ENCODE assay signal across 12 cellular contexts in genomic region chr12:1083086-1083887, GRCh38.
DNase-seq lines count a peak whose midpoint lies in the region; ATAC-seq lines count a peak whose summit lies in the region.
"Had no signal": no experiment of that assay in that cellular context is flagged by ENCODE, and none has a peak within 500 bp of the region (broad histone marks: within the 10 kb centered on the region; RNA-seq: fewer than 3 reads in every experiment).

No MANE protein-coding gene starts in this region.

- no peaks in the 10 kb centered on the region for H3K4me1 ChIP-seq in CD4-positive, CD25-positive, alpha-beta regulatory T cell (ENCODE audit: control insufficient read depth, insufficient read depth, low read length, poor library complexity, severe bottlenecking)
- H3K4me1 ChIP-seq in NT2/D1 (ENCODE audit: insufficient read depth, insufficient read length): peaks cover 5% of the 10 kb centered on the region
- H3K4me1 ChIP-seq: upper lobe of left lung had no signal

- H3K27me3 ChIP-seq in CD4-positive, CD25-positive, alpha-beta regulatory T cell (ENCODE audit: control insufficient read depth, insufficient read depth, low read length): no peaks in the 10 kb centered on the region
- no peaks in the 10 kb centered on the region for H3K27me3 ChIP-seq in NT2/D1 (ENCODE audit: insufficient read depth, insufficient read length)
- H3K27me3 ChIP-seq: upper lobe of left lung had no signal

- H3K27me3 Mint-ChIP-seq in CD4-positive, CD25-positive, alpha-beta regulatory T cell: no peaks in the 10 kb centered on the region

- H3K36me3 ChIP-seq in CD4-positive, CD25-positive, alpha-beta regulatory T cell (ENCODE audit: control insufficient read depth, insufficient read depth, low read length): no peaks in the 10 kb centered on the region
- peaks cover 7% of the 10 kb centered on the region for H3K36me3 ChIP-seq in NT2/D1 (ENCODE audit: insufficient read depth, insufficient read length, low read length)
- H3K36me3 ChIP-seq: upper lobe of left lung had no signal

- H3K4me3 Mint-ChIP-seq in CD4-positive, CD25-positive, alpha-beta regulatory T cell: no peak overlapping the region
- H3K4me3 Mint-ChIP-seq: activated naive CD4-positive, alpha-beta T cell treated with anti-CD3 and anti-CD28 coated beads for 36 hours had no signal

- no peak for DNase-seq in CD4-positive, CD25-positive, alpha-beta regulatory T cell
- peak; percentile 62 for DNase-seq in NT2/D1 (ENCODE audit: low read depth, low spot score)
- peak; percentile 42 for DNase-seq in fibroblast of peridontal ligament (ENCODE audit: extremely low read depth)
- DNase-seq in nucleus accumbens (lab: John Stamatoyannopoulos, UW): peak in 30 of 56 donors; percentile 2 to 58 (median 22)
- no peak for DNase-seq in SW 1271 (lab: John Stamatoyannopoulos, UW)
- DNase-seq in activated naive CD4-positive, alpha-beta T cell treated with anti-CD3 and anti-CD28 coated beads, Interleukin-2, amount 50 U/mL, for 16 hours: no peak
- DNase-seq in activated naive CD4-positive, alpha-beta T cell (lab: John Stamatoyannopoulos, UW): no peak
- DNase-seq: activated naive CD4-positive, alpha-beta T cell treated with anti-CD3 and anti-CD28 coated beads for 36 hours; Calu3; upper lobe of left lung had no signal

- H3K9ac ChIP-seq in NT2/D1 (ENCODE audit: insufficient read length, low read depth): peak overlapping the region; percentile 5

- no peaks in the 10 kb centered on the region for H3K36me3 Mint-ChIP-seq in CD4-positive, CD25-positive, alpha-beta regulatory T cell

- H3K9me3 ChIP-seq in CD4-positive, CD25-positive, alpha-beta regulatory T cell (ENCODE audit: control insufficient read depth in 2 of 2, low read length in 2 of 2): no peaks in the 10 kb centered on the region
- no peaks in the 10 kb centered on the region for H3K9me3 ChIP-seq in NT2/D1 (ENCODE audit: insufficient read depth, low read length)
- H3K9me3 ChIP-seq: upper lobe of left lung had no signal

- no peak for ATAC-seq in CD4-positive, CD25-positive, alpha-beta regulatory T cell (ENCODE audit: low read depth in 2 of 2)
- no peak for ATAC-seq in HG03280 (IDR thresholded peaks at IDR 0.05; ENCODE audit: unreplicated experiment)

- H3K27ac ChIP-seq in CD4-positive, CD25-positive, alpha-beta regulatory T cell (ENCODE audit: insufficient read depth, low read length, poor library complexity, severe bottlenecking): no peak overlapping the region

- H3K9me3 Mint-ChIP-seq in CD4-positive, CD25-positive, alpha-beta regulatory T cell: peaks cover 0 to 1% (median 0%) of the 10 kb centered on the region in 7 donors

- peaks cover 0 to 8% (median 2%) of the 10 kb centered on the region in 4 donors for H3K4me1 Mint-ChIP-seq in CD4-positive, CD25-positive, alpha-beta regulatory T cell

- no peak overlapping the region for H3K4me3 ChIP-seq in CD4-positive, CD25-positive, alpha-beta regulatory T cell (ENCODE audit: low read depth, low read length)
- H3K4me3 ChIP-seq in NT2/D1 (ENCODE audit: insufficient read length, low read depth): no peak overlapping the region
- H3K4me3 ChIP-seq: skin epidermis, upper lobe of left lung had no signal

- H3K27ac Mint-ChIP-seq in CD4-positive, CD25-positive, alpha-beta regulatory T cell: peak overlapping the region; percentile 14 to 26 (median 19)

Comparison
In these comparisons a context has a peak if more than half of its experiments do, and no peak if none do; other contexts are left out.
1. DNase-seq: peak in NT2/D1 (single experiment), fibroblast of peridontal ligament (single experiment) and nucleus accumbens (30 of 56); none in CD4-positive, CD25-positive, alpha-beta regulatory T cell (0 of 3), SW 1271 (0 of 2), activated naive CD4-positive, alpha-beta T cell treated with anti-CD3 and anti-CD28 coated beads, Interleukin-2, amount 50 U/mL, for 16 hours (single experiment) and activated naive CD4-positive, alpha-beta T cell (0 of 4).